31 cellular contexts compared by ENCODE assay signal in genomic region chr10:1492641-1493040, GRCh38.
"Had no signal": no experiment of that assay in that cellular context is flagged by ENCODE, and none has a peak within 500 bp of the region (broad histone marks: within the 10 kb centered on the region; RNA-seq: fewer than 3 reads in every experiment).

No MANE protein-coding gene starts in this region.

- H3K36me3 ChIP-seq: ascending aorta, cardiac muscle cell, SJCRH30 had no signal

- H3K27me3 Mint-ChIP-seq: activated CD4-positive, alpha-beta T cell treated with anti-CD3 and anti-CD28 coated beads, Interleukin-2, amount 10 ng/mL, durations not matched to agents 24 days and 14 days; activated CD8-positive, alpha-beta T cell treated with anti-CD3 and anti-CD28 coated beads for 36 hours; activated naive CD4-positive, alpha-beta T cell treated with anti-CD3 and anti-CD28 coated beads, Interleukin-2, amount 50 U/mL, for 24 hours had no signal

- H3K27ac ChIP-seq: ascending aorta, cardiac muscle cell, SJCRH30, SK-N-MC had no signal

- DNase-seq: activated CD4-positive, alpha-beta T cell treated with anti-CD3 and anti-CD28 coated beads, Interleukin-2, amount 10 ng/mL, durations not matched to agents 24 days and 14 days; activated CD4-positive, alpha-beta T cell treated with anti-CD3 and anti-CD28 coated beads, Interleukin-2, amount 50 U/mL, for 4 hours; activated CD8-positive, alpha-beta T cell treated with anti-CD3 and anti-CD28 coated beads for 36 hours; activated effector memory CD4-positive, alpha-beta T cell treated with anti-CD3 and anti-CD28 coated beads, Interleukin-2, amount 50 U/mL, for 16 hours; activated naive CD4-positive, alpha-beta T cell; activated naive CD8-positive, alpha-beta T cell treated with anti-CD3 and anti-CD28 coated beads, Interleukin-2, amount 10 ng/mL, durations not matched to agents 7 days and 5 days; activated T-cell treated with anti-CD3 and anti-CD28 coated beads, Interleukin-2, amount 50 U/mL, for 1 hour; activated T-cell treated with anti-CD3 and anti-CD28 coated beads, Interleukin-2, amount 50 U/mL, for 72 hours; amygdala; MM.1S; NCI-H1092 treated with DMSO at 0.1 percent for 48 hours; NCI-H1417; NCI-H146; NCI-H187; NCI-H2029 treated with DMSO at 0.1 percent for 48 hours; NCI-H2107; NCI-H2171; NCI-H510A; NCI-H526; NCI-H748 treated with DMSO at 0.1 percent for 48 hours; NK-92 treated with Interleukin-12 subunit alpha and Interleukin-12 subunit beta, amount 100 ng/mL, for 24 hours; OCI-M1; SHP77; SJCRH30; T1000 had no signal

- H3K4me3 Mint-ChIP-seq: activated CD4-positive, alpha-beta T cell treated with anti-CD3 and anti-CD28 coated beads, Interleukin-2, amount 10 ng/mL, durations not matched to agents 24 days and 14 days; activated CD8-positive, alpha-beta T cell treated with anti-CD3 and anti-CD28 coated beads for 36 hours; activated naive CD4-positive, alpha-beta T cell treated with anti-CD3 and anti-CD28 coated beads, Interleukin-2, amount 50 U/mL, for 24 hours; activated naive CD8-positive, alpha-beta T cell treated with anti-CD3 and anti-CD28 coated beads, Interleukin-2, amount 10 ng/mL, durations not matched to agents 7 days and 5 days; activated T-cell treated with anti-CD3 and anti-CD28 coated beads, Interleukin-2, amount 50 U/mL, for 72 hours; activated T-helper 17 cell treated with anti-CD3 and anti-CD28 coated beads, Interleukin-2, amount 50 U/mL, for 72 hours; central memory CD8-positive, alpha-beta T cell had no signal

- H3K4me1 ChIP-seq: ascending aorta, SJCRH30 had no signal

- H3K9me3 ChIP-seq: ascending aorta, SJCRH30 had no signal

- H3K27ac Mint-ChIP-seq: activated CD4-positive, alpha-beta T cell treated with anti-CD3 and anti-CD28 coated beads, Interleukin-2, amount 10 ng/mL, durations not matched to agents 24 days and 14 days; activated CD8-positive, alpha-beta T cell treated with anti-CD3 and anti-CD28 coated beads for 36 hours; activated naive CD4-positive, alpha-beta T cell treated with anti-CD3 and anti-CD28 coated beads, Interleukin-2, amount 50 U/mL, for 24 hours; activated naive CD8-positive, alpha-beta T cell treated with anti-CD3 and anti-CD28 coated beads, Interleukin-2, amount 10 ng/mL, durations not matched to agents 7 days and 5 days; activated T-cell treated with anti-CD3 and anti-CD28 coated beads, Interleukin-2, amount 50 U/mL, for 72 hours; activated T-helper 17 cell treated with anti-CD3 and anti-CD28 coated beads, Interleukin-2, amount 50 U/mL, for 72 hours had no signal

- H3K4me1 Mint-ChIP-seq: activated CD4-positive, alpha-beta T cell treated with anti-CD3 and anti-CD28 coated beads, Interleukin-2, amount 10 ng/mL, durations not matched to agents 24 days and 14 days; activated naive CD4-positive, alpha-beta T cell treated with anti-CD3 and anti-CD28 coated beads, Interleukin-2, amount 50 U/mL, for 24 hours; activated naive CD8-positive, alpha-beta T cell treated with anti-CD3 and anti-CD28 coated beads, Interleukin-2, amount 10 ng/mL, durations not matched to agents 7 days and 5 days; activated T-helper 17 cell treated with anti-CD3 and anti-CD28 coated beads, Interleukin-2, amount 50 U/mL, for 72 hours; central memory CD8-positive, alpha-beta T cell had no signal

- H3K27me3 ChIP-seq: ascending aorta, cardiac muscle cell, SJCRH30 had no signal

- H3K9me3 Mint-ChIP-seq: activated CD4-positive, alpha-beta T cell treated with anti-CD3 and anti-CD28 coated beads, Interleukin-2, amount 10 ng/mL, durations not matched to agents 24 days and 14 days; activated CD8-positive, alpha-beta T cell treated with anti-CD3 and anti-CD28 coated beads for 36 hours; activated naive CD4-positive, alpha-beta T cell treated with anti-CD3 and anti-CD28 coated beads, Interleukin-2, amount 50 U/mL, for 24 hours; activated naive CD8-positive, alpha-beta T cell treated with anti-CD3 and anti-CD28 coated beads, Interleukin-2, amount 10 ng/mL, durations not matched to agents 7 days and 5 days; activated T-cell treated with anti-CD3 and anti-CD28 coated beads, Interleukin-2, amount 50 U/mL, for 72 hours; activated T-helper 17 cell treated with anti-CD3 and anti-CD28 coated beads, Interleukin-2, amount 50 U/mL, for 72 hours; central memory CD8-positive, alpha-beta T cell had no signal

- H3K36me3 Mint-ChIP-seq: activated naive CD4-positive, alpha-beta T cell treated with anti-CD3 and anti-CD28 coated beads, Interleukin-2, amount 50 U/mL, for 24 hours; activated naive CD8-positive, alpha-beta T cell treated with anti-CD3 and anti-CD28 coated beads, Interleukin-2, amount 10 ng/mL, durations not matched to agents 7 days and 5 days had no signal

- H3K4me3 ChIP-seq: ascending aorta, cardiac muscle cell, SJCRH30, SK-N-MC had no signal

- ATAC-seq: activated CD8-positive, alpha-beta T cell treated with anti-CD3 and anti-CD28 coated beads for 36 hours; activated T-cell treated with anti-CD3 and anti-CD28 coated beads, Interleukin-2, amount 50 U/mL, for 72 hours; activated T-helper 17 cell treated with anti-CD3 and anti-CD28 coated beads, Interleukin-2, amount 50 U/mL, for 72 hours had no signal
